ENCODE assay signal across 2 cellular contexts in genomic region chr7:50307368-50308012, GRCh38.
TF ChIP-seq lines count a peak whose summit lies in the region.

No MANE protein-coding gene starts in this region.

TF ChIP-seq in A549, 52 proteins besides CTCF, POLR2A, EP300 and RAD21 (continued from another document):
- TF ChIP-seq BCL3 (IDR thresholded peaks at IDR 0.05) (no peak), BHLHE40 (IDR thresholded peaks at IDR 0.05; ENCODE audit: low read depth, low read length) (no peak), HOXB5 (CRISPR knock-in tag; IDR thresholded peaks at IDR 0.05) (no peak), ZC3H11A (IDR thresholded peaks at IDR 0.05) (no peak)

TF ChIP-seq in GM12878, 131 proteins besides CTCF, POLR2A, EP300 and RAD21 (continued from another document):
- 0 out of 2 replicates have a peak, but pooled peaks have one; percentile 31 for TF ChIP-seq CBX5 (IDR thresholded peaks at IDR 0.05; ENCODE audit: low read depth)
- no peak for TF ChIP-seq HDAC2 (IDR thresholded peaks at IDR 0.05)
- 0 out of 2 replicates have a peak, but pooled peaks have one; percentile 26 for TF ChIP-seq SIN3A (IDR thresholded peaks at IDR 0.05; ENCODE audit: low read depth, low read length)
- peak; percentile 34 for TF ChIP-seq PBX3 (IDR thresholded peaks at IDR 0.05; ENCODE audit: insufficient replicate concordance, low read depth, low read length)
- TF ChIP-seq PKNOX1 (IDR thresholded peaks at IDR 0.05): peak; percentile 70
- TF ChIP-seq E4F1 (IDR thresholded peaks at IDR 0.05; ENCODE audit: borderline replicate concordance, partially characterized antibody): no peak
- peak; percentile 60 for TF ChIP-seq MXI1 (IDR thresholded peaks at IDR 0.05; ENCODE audit: low read depth, low read length)
- no peak for TF ChIP-seq ZNF592 (IDR thresholded peaks at IDR 0.05)
- peak; percentile 41; the same call in 1 of the 2 replicates for TF ChIP-seq FOXM1 (IDR thresholded peaks at IDR 0.05; ENCODE audit: low read depth, low read length)
- no peak for TF ChIP-seq TARDBP (IDR thresholded peaks at IDR 0.05; ENCODE audit: borderline replicate concordance)
- peak; percentile 48; the same call in 1 of the 2 replicates for TF ChIP-seq CREB1 (IDR thresholded peaks at IDR 0.05; ENCODE audit: low read depth)
- no peak for TF ChIP-seq RBBP5 (conservative IDR thresholded peaks at IDR 0.05)
- no peak for TF ChIP-seq ZNF687 (IDR thresholded peaks at IDR 0.05)
- no peak for TF ChIP-seq BCLAF1 (IDR thresholded peaks at IDR 0.05)
- 0 out of 2 replicates have a peak, but pooled peaks have one; percentile 31 for TF ChIP-seq MTA3 (IDR thresholded peaks at IDR 0.05; ENCODE audit: borderline replicate concordance, low read length)
- 0 out of 2 replicates have a peak, but pooled peaks have one; percentile 16 for TF ChIP-seq ELK1 (IDR thresholded peaks at IDR 0.05; ENCODE audit: low read depth, low read length)
- 0 out of 2 replicates have a peak, but pooled peaks have one; percentile 12 for TF ChIP-seq ZBED1 (IDR thresholded peaks at IDR 0.05; ENCODE audit: borderline replicate concordance)
- no peak for TF ChIP-seq RAD51 (IDR thresholded peaks at IDR 0.05)
- TF ChIP-seq RELA (IDR thresholded peaks at IDR 0.05; ENCODE audit: borderline replicate concordance, partially characterized antibody): peak; percentile 27
- TF ChIP-seq MLLT1 (IDR thresholded peaks at IDR 0.05): no peak; the same call in 1 of the 2 replicates
TF ChIP-seq in GM12878: peak in this region for 15.
